ENCODE assay signal across 2 cellular contexts in genomic region chr5:25418978-25419377, GRCh38.
TF ChIP-seq lines count a peak whose summit lies in the region.

No MANE protein-coding gene starts in this region.

TF ChIP-seq in GM23338, 12 proteins besides CTCF, POLR2A, EP300 and RAD21 (continued from another document):
- TF ChIP-seq, protein P1, sequence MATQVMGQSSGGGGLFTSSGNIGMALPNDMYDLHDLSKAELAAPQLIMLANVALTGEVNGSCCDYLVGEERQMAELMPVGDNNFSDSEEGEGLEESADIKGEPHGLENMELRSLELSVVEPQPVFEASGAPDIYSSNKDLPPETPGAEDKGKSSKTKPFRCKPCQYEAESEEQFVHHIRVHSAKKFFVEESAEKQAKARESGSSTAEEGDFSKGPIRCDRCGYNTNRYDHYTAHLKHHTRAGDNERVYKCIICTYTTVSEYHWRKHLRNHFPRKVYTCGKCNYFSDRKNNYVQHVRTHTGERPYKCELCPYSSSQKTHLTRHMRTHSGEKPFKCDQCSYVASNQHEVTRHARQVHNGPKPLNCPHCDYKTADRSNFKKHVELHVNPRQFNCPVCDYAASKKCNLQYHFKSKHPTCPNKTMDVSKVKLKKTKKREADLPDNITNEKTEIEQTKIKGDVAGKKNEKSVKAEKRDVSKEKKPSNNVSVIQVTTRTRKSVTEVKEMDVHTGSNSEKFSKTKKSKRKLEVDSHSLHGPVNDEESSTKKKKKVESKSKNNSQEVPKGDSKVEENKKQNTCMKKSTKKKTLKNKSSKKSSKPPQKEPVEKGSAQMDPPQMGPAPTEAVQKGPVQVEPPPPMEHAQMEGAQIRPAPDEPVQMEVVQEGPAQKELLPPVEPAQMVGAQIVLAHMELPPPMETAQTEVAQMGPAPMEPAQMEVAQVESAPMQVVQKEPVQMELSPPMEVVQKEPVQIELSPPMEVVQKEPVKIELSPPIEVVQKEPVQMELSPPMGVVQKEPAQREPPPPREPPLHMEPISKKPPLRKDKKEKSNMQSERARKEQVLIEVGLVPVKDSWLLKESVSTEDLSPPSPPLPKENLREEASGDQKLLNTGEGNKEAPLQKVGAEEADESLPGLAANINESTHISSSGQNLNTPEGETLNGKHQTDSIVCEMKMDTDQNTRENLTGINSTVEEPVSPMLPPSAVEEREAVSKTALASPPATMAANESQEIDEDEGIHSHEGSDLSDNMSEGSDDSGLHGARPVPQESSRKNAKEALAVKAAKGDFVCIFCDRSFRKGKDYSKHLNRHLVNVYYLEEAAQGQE (IDR thresholded peaks at IDR 0.05; ENCODE audit: unreplicated experiment): no peak
- TF ChIP-seq JUNB (IDR thresholded peaks at IDR 0.05; ENCODE audit: unreplicated experiment) (no peak), ZNF331 (CRISPR knock-in tag; IDR thresholded peaks at IDR 0.05; ENCODE audit: low read depth) (no peak), ZNF462 (CRISPR knock-in tag; IDR thresholded peaks at IDR 0.05) (no peak), CREB1 (CRISPR knock-in tag; IDR thresholded peaks at IDR 0.05; ENCODE audit: low read depth) (no peak), EZH2 (IDR thresholded peaks at IDR 0.05; ENCODE audit: low read depth, unreplicated experiment) (no peak), ZNF114 (CRISPR knock-in tag; IDR thresholded peaks at IDR 0.05) (no peak), EZH2phosphoT487 (IDR thresholded peaks at IDR 0.05; ENCODE audit: unreplicated experiment) (no peak), STAT1 (IDR thresholded peaks at IDR 0.05; ENCODE audit: unreplicated experiment) (no peak), POLR2AphosphoS5 (IDR thresholded peaks at IDR 0.05; ENCODE audit: low read depth) (no peak), ETS1 (IDR thresholded peaks at IDR 0.05) (no peak)

TF ChIP-seq in WTC11, 78 proteins besides CTCF, POLR2A, EP300 and RAD21 (continued from another document):
- TF ChIP-seq ETV6 (CRISPR knock-in tag; IDR thresholded peaks at IDR 0.05) (no peak), ZNF138 (CRISPR knock-in tag; conservative IDR thresholded peaks at IDR 0.05) (no peak), GRHL2 (CRISPR knock-in tag; IDR thresholded peaks at IDR 0.05; ENCODE audit: insufficient replicate concordance, severe bottlenecking) (no peak), CREM (CRISPR knock-in tag; IDR thresholded peaks at IDR 0.05) (no peak), IRF2 (CRISPR knock-in tag; IDR thresholded peaks at IDR 0.05; ENCODE audit: borderline replicate concordance, low read depth) (no peak)
- TF ChIP-seq, protein P2, sequence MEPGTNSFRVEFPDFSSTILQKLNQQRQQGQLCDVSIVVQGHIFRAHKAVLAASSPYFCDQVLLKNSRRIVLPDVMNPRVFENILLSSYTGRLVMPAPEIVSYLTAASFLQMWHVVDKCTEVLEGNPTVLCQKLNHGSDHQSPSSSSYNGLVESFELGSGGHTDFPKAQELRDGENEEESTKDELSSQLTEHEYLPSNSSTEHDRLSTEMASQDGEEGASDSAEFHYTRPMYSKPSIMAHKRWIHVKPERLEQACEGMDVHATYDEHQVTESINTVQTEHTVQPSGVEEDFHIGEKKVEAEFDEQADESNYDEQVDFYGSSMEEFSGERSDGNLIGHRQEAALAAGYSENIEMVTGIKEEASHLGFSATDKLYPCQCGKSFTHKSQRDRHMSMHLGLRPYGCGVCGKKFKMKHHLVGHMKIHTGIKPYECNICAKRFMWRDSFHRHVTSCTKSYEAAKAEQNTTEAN (CRISPR knock-in tag; IDR thresholded peaks at IDR 0.05): no peak
